11 cellular contexts compared by ENCODE assay signal in genomic region chr15:85477730-85478129, GRCh38.
DNase-seq lines count a peak whose midpoint lies in the region; ATAC-seq, FAIRE-seq and TF ChIP-seq lines count a peak whose summit lies in the region.
"Had no signal": no experiment of that assay in that cellular context is flagged by ENCODE, and none has a peak within 500 bp of the region (broad histone marks: within the 10 kb centered on the region; RNA-seq: fewer than 3 reads in every experiment).

No MANE protein-coding gene starts in this region.

- H3K27ac Mint-ChIP-seq in activated CD4-positive, alpha-beta T cell treated with anti-CD3 and anti-CD28 coated beads for 36 hours, result peak overlapping the region; percentile 52
- H3K27ac Mint-ChIP-seq in progenitor cell of endocrine pancreas, result peak overlapping the region; percentile 56

- CTCF ChIA-PET in activated CD4-positive, alpha-beta T cell treated with anti-CD3 and anti-CD28 coated beads for 36 hours (lab: Charles Lee), result interaction anchor here (0.6 to 1.1 kb wide), 3 partner anchors 115 to 231 kb away, joined by 4 read pairs; no protein-coding TSS in a partner anchor

- peak; percentile 41 for DNase-seq in activated CD4-positive, alpha-beta T cell treated with anti-CD3 and anti-CD28 coated beads for 36 hours
- DNase-seq in activated CD4-positive, alpha-beta T cell treated with anti-CD3 and anti-CD28 coated beads, Interleukin-2, amount 50 U/mL, for 1 hour, result no peak
- DNase-seq in RCC 7860 (ENCODE audit: low spot score) (peak; percentile 97), progenitor cell of endocrine pancreas (ENCODE audit: low spot score, unreplicated experiment) (no peak), dorsolateral prefrontal cortex (no peak), DMS53 (lab: John Stamatoyannopoulos, UW) (no peak)
- DNase-seq: activated CD4-positive, alpha-beta T cell treated with anti-CD3 and anti-CD28 coated beads for 1 hour; NCI-H446 treated with DMSO at 0.1 percent for 48 hours had no signal

- H3K4me1 Mint-ChIP-seq in activated CD4-positive, alpha-beta T cell treated with anti-CD3 and anti-CD28 coated beads for 36 hours, result peaks cover 89% of the 10 kb centered on the region
- peaks cover 48% of the 10 kb centered on the region for H3K4me1 Mint-ChIP-seq in progenitor cell of endocrine pancreas (ENCODE audit: low read depth)

- H3K27ac ChIP-seq in dorsolateral prefrontal cortex, result no peak overlapping the region

- TF ChIP-seq CTCF in progenitor cell of endocrine pancreas (IDR thresholded peaks at IDR 0.05; ENCODE audit: unreplicated experiment) (no peak), dorsolateral prefrontal cortex (IDR thresholded peaks at IDR 0.05 in 54 of 56, conservative IDR thresholded peaks at IDR 0.05 in 2 of 56; ENCODE audit: low read depth in 1 of 56, partially characterized antibody in 56 of 56) (no peak)

- ATAC-seq in activated CD4-positive, alpha-beta T cell treated with anti-CD3 and anti-CD28 coated beads for 36 hours, result peak; percentile 69
- ATAC-seq in esophagus mucosa (peak; percentile 67), GM18519 (IDR thresholded peaks at IDR 0.05; ENCODE audit: low FRiP score, unreplicated experiment) (no peak)

- H3K4me3 ChIP-seq in dorsolateral prefrontal cortex, result no peak overlapping the region

- no peaks in the 10 kb centered on the region for H3K9me3 Mint-ChIP-seq in activated CD4-positive, alpha-beta T cell treated with anti-CD3 and anti-CD28 coated beads for 36 hours (ENCODE audit: low read depth)
- H3K9me3 Mint-ChIP-seq in progenitor cell of endocrine pancreas (ENCODE audit: low read depth), result no peaks in the 10 kb centered on the region
- H3K9me3 Mint-ChIP-seq: central memory CD8-positive, alpha-beta T cell had no signal

- FAIRE-seq in RCC 7860 (lab: Jason Lieb, UNC), result peak; percentile 92

- intact Hi-C loops in activated CD4-positive, alpha-beta T cell treated with anti-CD3 and anti-CD28 coated beads for 36 hours (cut with DNase I, micrococcal nuclease), result loop anchor here in 1 of 2 experiments (5.0 kb wide), 1 partner anchor 35 kb away; no protein-coding TSS in a partner anchor
- intact Hi-C loops in dorsolateral prefrontal cortex (cut with DNase I), result no loop called here

- H3K4me3 Mint-ChIP-seq in activated CD4-positive, alpha-beta T cell treated with anti-CD3 and anti-CD28 coated beads for 36 hours, result no peak overlapping the region
- H3K4me3 Mint-ChIP-seq in progenitor cell of endocrine pancreas (ENCODE audit: low read depth), result no peak overlapping the region
- H3K4me3 Mint-ChIP-seq: central memory CD8-positive, alpha-beta T cell had no signal

- POLR2A ChIA-PET in activated CD4-positive, alpha-beta T cell treated with anti-CD3 and anti-CD28 coated beads for 36 hours (lab: Charles Lee), result interaction anchor here (0.6 kb wide), 1 partner anchor 312 kb away, joined by 3 read pairs; no protein-coding TSS in a partner anchor

- H3K27me3 Mint-ChIP-seq in activated CD4-positive, alpha-beta T cell treated with anti-CD3 and anti-CD28 coated beads for 36 hours, result no peaks in the 10 kb centered on the region
- no peaks in the 10 kb centered on the region for H3K27me3 Mint-ChIP-seq in progenitor cell of endocrine pancreas
- H3K27me3 Mint-ChIP-seq: central memory CD8-positive, alpha-beta T cell had no signal

- no peaks in the 10 kb centered on the region for H3K36me3 Mint-ChIP-seq in activated CD4-positive, alpha-beta T cell treated with anti-CD3 and anti-CD28 coated beads for 36 hours (ENCODE audit: low read depth)
- no peaks in the 10 kb centered on the region for H3K36me3 Mint-ChIP-seq in progenitor cell of endocrine pancreas (ENCODE audit: insufficient read depth)

- H3K27me3 ChIP-seq in dorsolateral prefrontal cortex, result peaks cover 0 to 5% (median 0%) of the 10 kb centered on the region in 45 donors

Comparison
In these comparisons a context has a peak if more than half of its experiments do, and no peak if none do; other contexts are left out.
1. DNase-seq: peak in activated CD4-positive, alpha-beta T cell treated with anti-CD3 and anti-CD28 coated beads for 36 hours (single experiment) and RCC 7860 (single experiment); none in activated CD4-positive, alpha-beta T cell treated with anti-CD3 and anti-CD28 coated beads, Interleukin-2, amount 50 U/mL, for 1 hour (single experiment), progenitor cell of endocrine pancreas (single experiment), dorsolateral prefrontal cortex (0 of 10) and DMS53 (single experiment).